In genomic region chr6:110528930-110529325, GRCh38 we compare ENCODE assay signal across 18 cellular contexts. TPM values are rescaled to one million over a fixed set of nuclear protein-coding genes. Genes with fewer than 3 reads are reported as not detected.
DNase-seq lines count a peak whose midpoint lies in the region; ATAC-seq, FAIRE-seq and TF ChIP-seq lines count a peak whose summit lies in the region.
"Had no signal": no experiment of that assay in that cellular context is flagged by ENCODE, and none has a peak within 500 bp of the region (broad histone marks: within the 10 kb centered on the region; RNA-seq: fewer than 3 reads in every experiment).

No MANE protein-coding gene starts in this region.

- H3K9ac ChIP-seq in HCT116 (ENCODE audit: low read length) (no peak overlapping the region), SK-N-MC (ENCODE audit: insufficient read length) (no peak overlapping the region), keratinocyte (ENCODE audit: control insufficient read depth, extremely low read depth, insufficient read depth, low read length) (no peak overlapping the region)

- H3K27me3 Mint-ChIP-seq in activated naive CD4-positive, alpha-beta T cell treated with anti-CD3 and anti-CD28 coated beads for 36 hours (ENCODE audit: low read depth): no peaks in the 10 kb centered on the region
- H3K27me3 Mint-ChIP-seq in nephron progenitor cell (ENCODE audit: low read depth, poor library complexity): peaks cover 3% of the 10 kb centered on the region
- H3K27me3 Mint-ChIP-seq: activated T-cell treated with anti-CD3 and anti-CD28 coated beads, Interleukin-2, amount 50 U/mL, for 24 hours had no signal

- no peaks in the 10 kb centered on the region for H3K9me1 ChIP-seq in keratinocyte (ENCODE audit: control insufficient read depth, extremely low read depth, insufficient read depth, low read length)

- dilution Hi-C loops in keratinocyte (cut with MboI; ENCODE audit: extremely low pct_ligation_motif_present, low sequenced_read_pairs): no loop called here

- H3K27me3 ChIP-seq in HCT116 (ENCODE audit: insufficient read depth, low read length) (no peaks in the 10 kb centered on the region), keratinocyte (ENCODE audit: control insufficient read depth, extremely low read depth, insufficient read depth, low read length) (no peaks in the 10 kb centered on the region)
- H3K27me3 ChIP-seq: gastrocnemius medialis had no signal

- 0 out of 2 replicates have a peak overlapping the region, but pooled peaks have one; percentile 4 for H3K4me2 ChIP-seq in HCT116 (ENCODE audit: low read length)
- H3K4me2 ChIP-seq in keratinocyte (ENCODE audit: control insufficient read depth, extremely low read depth, insufficient read depth, low read depth, low read length): peak overlapping the region; percentile 15

- H3K36me3 Mint-ChIP-seq in stimulated activated effector memory CD8-positive, alpha-beta T cell treated with anti-CD3 and anti-CD28 coated beads, Interleukin-12 subunit alpha, Interleukin-12 subunit beta, amount 100 ng/mL, for 72 hours: no peaks in the 10 kb centered on the region
- no peaks in the 10 kb centered on the region for H3K36me3 Mint-ChIP-seq in activated naive CD4-positive, alpha-beta T cell treated with anti-CD3 and anti-CD28 coated beads for 36 hours (ENCODE audit: low read depth)
- H3K36me3 Mint-ChIP-seq in nephron progenitor cell (ENCODE audit: low read depth): no peaks in the 10 kb centered on the region
- H3K36me3 Mint-ChIP-seq: activated naive CD8-positive, alpha-beta T cell treated with anti-CD3 and anti-CD28 coated beads, Interleukin-2, amount 10 ng/mL, durations not matched to agents 7 days and 5 days had no signal

- H3K36me3 ChIP-seq in HCT116 (ENCODE audit: control insufficient read depth in 1 of 2, insufficient read depth in 2 of 2, low read length in 2 of 2): no peaks in the 10 kb centered on the region
- no peaks in the 10 kb centered on the region for H3K36me3 ChIP-seq in SK-N-MC (ENCODE audit: insufficient read depth, low read length)
- no peaks in the 10 kb centered on the region for H3K36me3 ChIP-seq in keratinocyte (ENCODE audit: control insufficient read depth in 2 of 2, extremely low read depth in 1 of 2, insufficient read depth in 2 of 2, low read length in 2 of 2)
- H3K36me3 ChIP-seq: gastrocnemius medialis had no signal

- no peaks in the 10 kb centered on the region for H3K9me3 Mint-ChIP-seq in stimulated activated effector memory CD8-positive, alpha-beta T cell treated with anti-CD3 and anti-CD28 coated beads, Interleukin-12 subunit alpha, Interleukin-12 subunit beta, amount 100 ng/mL, for 72 hours
- H3K9me3 Mint-ChIP-seq in activated naive CD4-positive, alpha-beta T cell treated with anti-CD3 and anti-CD28 coated beads for 36 hours: no peaks in the 10 kb centered on the region
- peaks cover 7% of the 10 kb centered on the region for H3K9me3 Mint-ChIP-seq in nephron progenitor cell
- H3K9me3 Mint-ChIP-seq: activated naive CD8-positive, alpha-beta T cell treated with anti-CD3 and anti-CD28 coated beads, Interleukin-2, amount 10 ng/mL, durations not matched to agents 7 days and 5 days; activated T-cell treated with anti-CD3 and anti-CD28 coated beads, Interleukin-2, amount 50 U/mL, for 24 hours had no signal

- H3K27ac ChIP-seq in HCT116 (ENCODE audit: low read depth, low read length): no peak overlapping the region
- H3K27ac ChIP-seq in SK-N-MC: no peak overlapping the region
- peak overlapping the region; percentile 62 for H3K27ac ChIP-seq in keratinocyte (ENCODE audit: control insufficient read depth, insufficient read depth, low read length)

- H2AFZ ChIP-seq in HCT116 (ENCODE audit: low read depth, low read length, poor library complexity, severe bottlenecking): peak overlapping the region; percentile 63
- no peak overlapping the region for H2AFZ ChIP-seq in keratinocyte (ENCODE audit: control insufficient read depth, low read length)

- no peaks in the 10 kb centered on the region for H3K9me2 ChIP-seq in HCT116 (ENCODE audit: insufficient read depth)

- DNase-seq in HCT116 (ENCODE audit: low read depth, low spot score): no peak
- DNase-seq in SK-N-MC (ENCODE audit: low read depth, low spot score): no peak
- DNase-seq in keratinocyte (ENCODE audit: low read depth, low spot score): no peak
- no peak for DNase-seq in stimulated activated effector memory CD8-positive, alpha-beta T cell treated with anti-CD3 and anti-CD28 coated beads, Interleukin-12 subunit alpha, Interleukin-12 subunit beta, amount 100 ng/mL, for 72 hours (ENCODE audit: low spot score in 2 of 2)
- no peak for DNase-seq in activated naive CD4-positive, alpha-beta T cell treated with anti-CD3 and anti-CD28 coated beads for 36 hours
- DNase-seq in nephron progenitor cell: no peak
- DNase-seq: activated CD4-positive, alpha-beta T cell treated with anti-CD3 and anti-CD28 coated beads, Interleukin-2, amount 50 U/mL, for 4 hours; activated naive CD8-positive, alpha-beta T cell treated with anti-CD3 and anti-CD28 coated beads, Interleukin-2, amount 10 ng/mL, durations not matched to agents 7 days and 5 days; activated T-cell treated with anti-CD3 and anti-CD28 coated beads, Interleukin-2, amount 50 U/mL, for 24 hours; central memory CD4-positive, alpha-beta T cell; gastrocnemius medialis; NCI-H1436 treated with DMSO at 0.1 percent for 48 hours; stimulated activated naive CD4-positive, alpha-beta T cell treated with Interleukin-2 at 50 U/mL for 16 hours had no signal

- TF ChIP-seq CTCF in HCT116 (IDR thresholded peaks at IDR 0.05 in 2 of 3, conservative IDR thresholded peaks at IDR 0.05 in 1 of 3; ENCODE audit: borderline replicate concordance in 1 of 3, insufficient read depth in 1 of 3, low read depth in 2 of 3, low read length in 2 of 3) (no peak), keratinocyte (optimal IDR thresholded peaks at IDR 0.05 in 1 of 3, IDR thresholded peaks at IDR 0.05 in 1 of 3, conservative IDR thresholded peaks at IDR 0.05 in 1 of 3; ENCODE audit: extremely low read depth in 1 of 3, insufficient read depth in 2 of 3, low read length in 3 of 3) (no peak), nephron progenitor cell (IDR thresholded peaks at IDR 0.05) (no peak)

- CTCF ChIA-PET in HCT116 (lab: Charles Lee): interaction anchor here (0.7 to 1.7 kb wide), 8 partner anchors 154 to 730 kb away, joined by 3 to 10 read pairs (median 4); partner anchors contain the start of gene CDK19
- CTCF ChIA-PET in activated naive CD4-positive, alpha-beta T cell treated with anti-CD3 and anti-CD28 coated beads for 36 hours (lab: Charles Lee): interaction anchor here (0.7 to 4.6 kb wide), 16 partner anchors 9 to 530 kb away, joined by 3 to 31 read pairs (median 3); no protein-coding TSS in a partner anchor

- RAD21 ChIA-PET in HCT116 (lab: Charles Lee; ENCODE audit: low non-redundant PET in 1 of 2, low total read pairs in 2 of 2, uncharacterized antibody in 2 of 2, unreplicated experiment in 2 of 2): no interaction called here

- POLR2A ChIA-PET in HCT116 (lab: Charles Lee): interaction anchor here (0.8 to 1.2 kb wide), 2 partner anchors 345 to 350 kb away, joined by 3 to 4 read pairs; partner anchors contain the start of gene AMD1

- H3K27ac Mint-ChIP-seq in stimulated activated effector memory CD8-positive, alpha-beta T cell treated with anti-CD3 and anti-CD28 coated beads, Interleukin-12 subunit alpha, Interleukin-12 subunit beta, amount 100 ng/mL, for 72 hours: peak overlapping the region; percentile 51
- no peak overlapping the region for H3K27ac Mint-ChIP-seq in activated naive CD4-positive, alpha-beta T cell treated with anti-CD3 and anti-CD28 coated beads for 36 hours
- H3K27ac Mint-ChIP-seq in nephron progenitor cell: no peak overlapping the region
- H3K27ac Mint-ChIP-seq: activated naive CD8-positive, alpha-beta T cell treated with anti-CD3 and anti-CD28 coated beads, Interleukin-2, amount 10 ng/mL, durations not matched to agents 7 days and 5 days; activated T-cell treated with anti-CD3 and anti-CD28 coated beads, Interleukin-2, amount 50 U/mL, for 24 hours had no signal

- H3K4me3 Mint-ChIP-seq in stimulated activated effector memory CD8-positive, alpha-beta T cell treated with anti-CD3 and anti-CD28 coated beads, Interleukin-12 subunit alpha, Interleukin-12 subunit beta, amount 100 ng/mL, for 72 hours: no peak overlapping the region
- H3K4me3 Mint-ChIP-seq in activated naive CD4-positive, alpha-beta T cell treated with anti-CD3 and anti-CD28 coated beads for 36 hours: no peak overlapping the region
- H3K4me3 Mint-ChIP-seq in nephron progenitor cell: no peak overlapping the region
- H3K4me3 Mint-ChIP-seq: activated naive CD8-positive, alpha-beta T cell treated with anti-CD3 and anti-CD28 coated beads, Interleukin-2, amount 10 ng/mL, durations not matched to agents 7 days and 5 days; activated T-cell treated with anti-CD3 and anti-CD28 coated beads, Interleukin-2, amount 50 U/mL, for 24 hours; CD14-positive monocyte had no signal

- intact Hi-C loops in HCT116 (cut with micrococcal nuclease): loop anchor here (1.0 to 5.0 kb wide), 6 partner anchors 153 to 730 kb away; a partner anchor contains a TSS
- intact Hi-C loops in activated naive CD4-positive, alpha-beta T cell treated with anti-CD3 and anti-CD28 coated beads for 36 hours (cut with micrococcal nuclease): loop anchor here (1.0 to 5.0 kb wide), 8 partner anchors 138 to 730 kb away; a partner anchor contains a TSS

- no peak for TF ChIP-seq POLR2A in HCT116 (IDR thresholded peaks at IDR 0.05; ENCODE audit: borderline replicate concordance, extremely low read depth, insufficient read depth, insufficient read length)

- H3K4me3 ChIP-seq in HCT116 (replicated peaks in 1 of 2; ENCODE audit: low read depth in 1 of 2, low read length in 2 of 2) (no peak overlapping the region), SK-N-MC (peak overlapping the region; percentile 49), keratinocyte (ENCODE audit: control insufficient read depth in 2 of 3, extremely low read depth in 1 of 3, insufficient read depth in 2 of 3, low read depth in 1 of 3, low read length in 3 of 3) (no peak overlapping the region)
- H3K4me3 ChIP-seq: gastrocnemius medialis, lung, skin epidermis had no signal

- H3K4me1 ChIP-seq in HCT116 (ENCODE audit: control insufficient read depth in 1 of 2, insufficient read depth in 2 of 2, low read length in 2 of 2): peaks cover 0 to 25% of the 10 kb centered on the region in 2 experiments; a peak in 2 of 4 replicates
- peaks cover 30% of the 10 kb centered on the region for H3K4me1 ChIP-seq in keratinocyte (ENCODE audit: control insufficient read depth, extremely low read depth, insufficient read depth, low read length)

- no peak for FAIRE-seq in keratinocyte (lab: Jason Lieb, UNC)
- FAIRE-seq: GM19239 had no signal

- ATAC-seq in HCT116 (no peak), HG02763 (IDR thresholded peaks at IDR 0.05; ENCODE audit: unreplicated experiment) (no peak)
- no peak for ATAC-seq in stimulated activated effector memory CD8-positive, alpha-beta T cell treated with anti-CD3 and anti-CD28 coated beads, Interleukin-12 subunit alpha, Interleukin-12 subunit beta, amount 100 ng/mL, for 72 hours

- H3K79me2 ChIP-seq in HCT116 (ENCODE audit: insufficient read depth, low read length): no peaks in the 10 kb centered on the region
- no peaks in the 10 kb centered on the region for H3K79me2 ChIP-seq in keratinocyte (ENCODE audit: control insufficient read depth, insufficient read depth, low read length)

- no peaks in the 10 kb centered on the region for H4K20me1 ChIP-seq in HCT116 (ENCODE audit: insufficient read depth)
- no peaks in the 10 kb centered on the region for H4K20me1 ChIP-seq in keratinocyte (ENCODE audit: control insufficient read depth, extremely low read depth, insufficient read depth, low read length)

- no peak for TF ChIP-seq RAD21 in HCT116 (IDR thresholded peaks at IDR 0.05; ENCODE audit: low read depth)

- H3K9me3 ChIP-seq in HCT116 (ENCODE audit: control insufficient read depth in 1 of 2, insufficient read depth in 1 of 2, low read depth in 1 of 2, low read length in 2 of 2) (no peaks in the 10 kb centered on the region), SK-N-MC (ENCODE audit: low read depth, low read length) (peaks cover 6% of the 10 kb centered on the region; the same call in 1 of the 2 replicates), keratinocyte (ENCODE audit: control insufficient read depth, low read depth, low read length) (peaks cover 6% of the 10 kb centered on the region)
- H3K9me3 ChIP-seq: gastrocnemius medialis had no signal

- no TSS peak for BruUV-seq in HCT116 (replicated peaks; lab: Mats Ljungman, UMichigan)

- H3K4me1 Mint-ChIP-seq in stimulated activated effector memory CD8-positive, alpha-beta T cell treated with anti-CD3 and anti-CD28 coated beads, Interleukin-12 subunit alpha, Interleukin-12 subunit beta, amount 100 ng/mL, for 72 hours: peaks cover 7% of the 10 kb centered on the region
- H3K4me1 Mint-ChIP-seq in activated naive CD4-positive, alpha-beta T cell treated with anti-CD3 and anti-CD28 coated beads for 36 hours (ENCODE audit: low read depth): no peaks in the 10 kb centered on the region
- peaks cover 20% of the 10 kb centered on the region for H3K4me1 Mint-ChIP-seq in nephron progenitor cell

RNA-seq across cellular contexts. Expression of gene SLC22A16, which starts 52.5 kb away (rescaled TPM):
- total RNA-seq in HCT116 (2021; ENCODE audit: unreplicated experiment): not detected
- not detected in 2 replicates for polyA plus RNA-seq in HCT116 (2012)
- polyA plus RNA-seq in keratinocyte: 0.04 TPM in 1 of 3 replicates, not detected in the others
- polyA plus RNA-seq in keratinocyte (2011; ENCODE audit: low read depth): not detected
- not detected in 2 replicates for polyA plus RNA-seq in keratinocyte (2011; cell fraction: cytosol; rRNA removed)
- polyA plus RNA-seq in keratinocyte (2011; cell fraction: nucleus; rRNA removed): not detected in 2 replicates
- polyA plus RNA-seq in keratinocyte (2012; ENCODE audit: low replicate concordance): not detected in 2 replicates
- polyA minus RNA-seq in keratinocyte: not detected in 3 replicates
- polyA minus RNA-seq in keratinocyte (2011; cell fraction: cytosol; rRNA and poly(A)+ RNA removed): not detected
- polyA minus RNA-seq in keratinocyte (2011; cell fraction: nucleus; rRNA and poly(A)+ RNA removed): not detected in 2 replicates
- total RNA-seq in activated naive CD4-positive, alpha-beta T cell treated with anti-CD3 and anti-CD28 coated beads for 36 hours: not detected
- total RNA-seq: activated naive CD8-positive, alpha-beta T cell treated with anti-CD3 and anti-CD28 coated beads, Interleukin-2, amount 10 ng/mL, durations not matched to agents 7 days and 5 days; gastrocnemius medialis had no signal
